In genomic region chr7:3064077-3064476, GRCh38 we compare ENCODE assay signal across 1 cellular context.
TF ChIP-seq lines count a peak whose summit lies in the region.

No MANE protein-coding gene starts in this region.

TF ChIP-seq in H1, 55 proteins besides CTCF, POLR2A, EP300 and RAD21:
- TF ChIP-seq EGR1 (IDR thresholded peaks at IDR 0.05; ENCODE audit: borderline replicate concordance, low read depth, low read length) (no peak), CBX8 (IDR thresholded peaks at IDR 0.05; ENCODE audit: borderline replicate concordance, low read depth, low read length) (no peak)
